ENCODE assay signal across 16 cellular contexts in the genomic region with DNA sequence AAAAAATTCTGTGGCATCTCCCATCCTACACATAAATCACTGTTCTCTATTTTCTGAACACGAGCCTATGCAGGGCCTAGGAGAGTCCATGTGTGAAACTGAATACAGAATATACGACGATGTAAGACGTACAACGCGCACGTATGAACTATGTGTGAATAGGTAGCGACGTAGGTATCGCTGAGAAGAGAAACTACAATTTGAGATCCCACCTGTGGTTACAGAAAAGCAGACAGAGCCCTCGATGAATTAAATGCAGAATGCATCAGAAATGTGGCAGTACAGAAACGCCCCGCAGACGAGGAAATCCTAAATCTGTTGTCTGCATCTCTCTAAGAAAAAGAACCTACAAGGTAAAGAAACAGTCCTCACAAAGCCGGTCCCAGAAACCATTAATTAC. TPM values are rescaled to one million over a fixed set of nuclear protein-coding genes. Genes with fewer than 3 reads are reported as not detected.
A peak's percentile ranks its signal among the peaks of the same experiment; 100 is the strongest.
DNase-seq lines count a peak whose midpoint lies in the region; ATAC-seq and TF ChIP-seq lines count a peak whose summit lies in the region.
"Had no signal": no experiment of that assay in that cellular context is flagged by ENCODE, and none has a peak within 500 bp of the region (broad histone marks: within the 10 kb centered on the region; RNA-seq: fewer than 3 reads in every experiment).

No MANE protein-coding gene starts in this region.

- H3K4me3 Mint-ChIP-seq in activated naive CD8-positive, alpha-beta T cell = peak overlapping the region; percentile 98
- peak overlapping the region; percentile 88 to 100 (median 98) for H3K4me3 Mint-ChIP-seq in naive thymus-derived CD8-positive, alpha-beta T cell

- H3K27me3 ChIP-seq in vagina = no peaks in the 10 kb centered on the region

- POLR2A ChIA-PET in naive thymus-derived CD8-positive, alpha-beta T cell (lab: Charles Lee) = interaction anchor here (3.3 to 65.5 kb wide), 6 partner anchors 10 to 1069 kb away, joined by 21 to 2798 read pairs (median 386); a partner anchor contains a TSS

- no peak for TF ChIP-seq CTCF in vagina (IDR thresholded peaks at IDR 0.05)

- H3K4me3 ChIP-seq in vagina = no peak overlapping the region
- H3K4me3 ChIP-seq: adrenal gland, coronary artery had no signal

- peak overlapping the region; percentile 99 for H3K27ac Mint-ChIP-seq in activated naive CD8-positive, alpha-beta T cell
- H3K27ac Mint-ChIP-seq in naive thymus-derived CD8-positive, alpha-beta T cell = peak overlapping the region; percentile 99 to 100 (median 100)

- DNase-seq in stimulated activated CD4-positive, alpha-beta T cell treated with anti-CD3 and anti-CD28 coated beads, Interleukin-15, amount 100 ng/mL, for 24 hours = peak; percentile 30
- DNase-seq in stimulated activated CD4-positive, alpha-beta T cell treated with anti-CD3 and anti-CD28 coated beads, Interleukin-12 subunit alpha, Interleukin-12 subunit beta, amount 100 ng/mL, for 4 hours = no peak
- DNase-seq in naive thymus-derived CD8-positive, alpha-beta T cell = peak in 8 of 10 donors; percentile 69 to 90 (median 77)
- DNase-seq in vagina (ENCODE audit: extremely low spot score in 2 of 2) = no peak
- DNase-seq in DMS 273 treated with DMSO at 0.1 percent for 48 hours (lab: John Stamatoyannopoulos, UW) = no peak
- DNase-seq in OCI-M1 (lab: John Stamatoyannopoulos, UW) = no peak
- DNase-seq: adrenal gland, AML-193, EL, HCEC 1CT, Right ventricle myocardium superior had no signal

- H3K4me1 ChIP-seq in vagina = peaks cover 14% of the 10 kb centered on the region
- H3K4me1 ChIP-seq: adrenal gland had no signal

- peaks cover 98% of the 10 kb centered on the region for H3K4me1 Mint-ChIP-seq in activated naive CD8-positive, alpha-beta T cell (ENCODE audit: low read depth)
- H3K4me1 Mint-ChIP-seq in naive thymus-derived CD8-positive, alpha-beta T cell = peaks cover 36 to 97% (median 91%) of the 10 kb centered on the region in 4 donors

- peak; percentile 35 to 58 for ATAC-seq in naive thymus-derived CD8-positive, alpha-beta T cell
- no peak for ATAC-seq in HG03439 (IDR thresholded peaks at IDR 0.05; ENCODE audit: unreplicated experiment)

- intact Hi-C loops in vagina (cut with DNase I) = no loop called here

- H3K36me3 ChIP-seq in vagina = no peaks in the 10 kb centered on the region
- H3K36me3 ChIP-seq: adrenal gland had no signal

- no peaks in the 10 kb centered on the region for H3K9me3 ChIP-seq in vagina
- H3K9me3 ChIP-seq: adrenal gland had no signal

- no peaks in the 10 kb centered on the region for H3K27me3 Mint-ChIP-seq in activated naive CD8-positive, alpha-beta T cell
- no peaks in the 10 kb centered on the region for H3K27me3 Mint-ChIP-seq in naive thymus-derived CD8-positive, alpha-beta T cell

- no peaks in the 10 kb centered on the region for H3K9me3 Mint-ChIP-seq in activated naive CD8-positive, alpha-beta T cell (ENCODE audit: low read depth)
- H3K9me3 Mint-ChIP-seq in naive thymus-derived CD8-positive, alpha-beta T cell = no peaks in the 10 kb centered on the region

- TF ChIP-seq POLR2A in vagina (IDR thresholded peaks at IDR 0.05) = no peak

- no peaks in the 10 kb centered on the region for H3K36me3 Mint-ChIP-seq in activated naive CD8-positive, alpha-beta T cell
- peaks cover 14 to 92% (median 61%) of the 10 kb centered on the region in 3 donors for H3K36me3 Mint-ChIP-seq in naive thymus-derived CD8-positive, alpha-beta T cell

- peak overlapping the region; percentile 8 for H3K27ac ChIP-seq in vagina
- H3K27ac ChIP-seq: adrenal gland, coronary artery, VCaP had no signal

RNA-seq across cellular contexts. Expression of a gene that starts 12.7 kb away (rescaled TPM):
- 100 to 1,000 TPM; 206 to 209 TPM for total RNA-seq in naive thymus-derived CD8-positive, alpha-beta T cell
- polyA plus RNA-seq in naive thymus-derived CD8-positive, alpha-beta T cell = 10 to 100 TPM in 1 of 3 donors, 1 to 10 TPM in 2; 8.2 to 12.1 (median 9.5) TPM
- 11.5 TPM for total RNA-seq in vagina
- total RNA-seq: NCI-H460 had no signal

Comparison
In these comparisons a context has a peak if more than half of its experiments do, and no peak if none do; other contexts are left out.
1. DNase-seq: peak in stimulated activated CD4-positive, alpha-beta T cell treated with anti-CD3 and anti-CD28 coated beads, Interleukin-15, amount 100 ng/mL, for 24 hours (single experiment) and naive thymus-derived CD8-positive, alpha-beta T cell (8 of 10); none in stimulated activated CD4-positive, alpha-beta T cell treated with anti-CD3 and anti-CD28 coated beads, Interleukin-12 subunit alpha, Interleukin-12 subunit beta, amount 100 ng/mL, for 4 hours (single experiment), vagina (0 of 2), DMS 273 treated with DMSO at 0.1 percent for 48 hours (single experiment) and OCI-M1 (single experiment).
2. RNA of a gene that starts 12.7 kb away (total RNA-seq): 206 to 209 TPM in naive thymus-derived CD8-positive, alpha-beta T cell; 11.5 TPM in vagina (single experiment); every median in the first group is over 10 times any median in the second.